ENCODE assay signal across 13 cellular contexts in genomic region chr4:88722828-88723227, GRCh38.
"Had no signal": no experiment of that assay in that cellular context is flagged by ENCODE, and none has a peak within 500 bp of the region (broad histone marks: within the 10 kb centered on the region; RNA-seq: fewer than 3 reads in every experiment).

No MANE protein-coding gene starts in this region.

- H3K4me3 ChIP-seq: smooth muscle cell had no signal

- DNase-seq: activated CD4-positive, alpha-beta T cell treated with anti-CD3 and anti-CD28 coated beads, Interleukin-2, amount 10 ng/mL, durations not matched to agents 24 days and 14 days; activated CD8-positive, alpha-beta T cell treated with anti-CD3 and anti-CD28 coated beads for 36 hours; activated naive CD4-positive, alpha-beta T cell treated with anti-CD3 and anti-CD28 coated beads, Interleukin-2, amount 10 ng/mL, durations not matched to agents 7 days and 5 days; activated T-cell treated with anti-CD3 and anti-CD28 coated beads, Interleukin-2, amount 50 U/mL, for 24 hours; foreskin fibroblast; hypothalamus; islet precursor cell; naive B cell; stimulated activated CD4-positive, alpha-beta T cell treated with anti-CD3 and anti-CD28 coated beads, Interleukin-4, amount 100 ng/mL, for 24 hours had no signal

- H3K4me2 ChIP-seq: smooth muscle cell had no signal

- ATAC-seq: activated CD8-positive, alpha-beta T cell treated with anti-CD3 and anti-CD28 coated beads for 36 hours; stimulated activated memory B cell treated with anti-CD40 and anti-IgM and Interleukin-4, amounts not matched to agents 10 μg/mL and 1 μg/mL and 100 μg/mL, for 72 hours had no signal

- FAIRE-seq: astrocyte, urothelium cell line had no signal
